ENCODE assay signal across 9 cellular contexts in genomic region chr1:8015036-8015808, GRCh38. TPM values are rescaled to one million over a fixed set of nuclear protein-coding genes. Genes with fewer than 3 reads are reported as not detected.
DNase-seq lines count a peak whose midpoint lies in the region; ATAC-seq and TF ChIP-seq lines count a peak whose summit lies in the region.
"Had no signal": no experiment of that assay in that cellular context is flagged by ENCODE, and none has a peak within 500 bp of the region (broad histone marks: within the 10 kb centered on the region; RNA-seq: fewer than 3 reads in every experiment).

No MANE protein-coding gene starts in this region.

- no peaks in the 10 kb centered on the region for H3K9me3 Mint-ChIP-seq in CD14-positive monocyte
- H3K9me3 Mint-ChIP-seq: T-helper 1 cell treated with Interleukin-12 subunit alpha and Interleukin-12 subunit beta and Interleukin-4 antibody, amounts not matched to agents 30 μg/mL and 1 μg/mL, for 36 hours had no signal

- H3K18ac ChIP-seq in neuronal stem cell (ENCODE audit: low read length): no peak overlapping the region

- DNase-seq in CD14-positive monocyte (ENCODE audit: low spot score) (no peak), GM20000 (ENCODE audit: low spot score) (peak; percentile 61), NCI-H510A treated with DMSO at 0.1 percent for 48 hours (lab: John Stamatoyannopoulos, UW) (peak; percentile 96), foreskin melanocyte (peak; percentile 71), neuronal stem cell (ENCODE audit: low spot score) (no peak), HuH-7 (ENCODE audit: low spot score) (no peak)
- DNase-seq in activated CD8-positive, alpha-beta memory T cell treated with anti-CD3 and anti-CD28 coated beads, Interleukin-2, amount 50 U/mL, for 4 hours: peak; percentile 25

- peak overlapping the region in 1 of 7 donors; percentile 63 for H3K27ac Mint-ChIP-seq in CD14-positive monocyte
- H3K27ac Mint-ChIP-seq: T-helper 1 cell treated with Interleukin-12 subunit alpha and Interleukin-12 subunit beta and Interleukin-4 antibody, amounts not matched to agents 30 μg/mL and 1 μg/mL, for 36 hours had no signal

- H4K91ac ChIP-seq in neuronal stem cell (ENCODE audit: low read depth, low read length, poor library complexity): no peak overlapping the region

- no peak overlapping the region for H3K9ac ChIP-seq in neuronal stem cell (ENCODE audit: low read depth, low read length, poor library complexity)

- H3K9me3 ChIP-seq in neuronal stem cell (replicated peaks in 1 of 2; ENCODE audit: control insufficient read depth in 2 of 2, insufficient read depth in 1 of 2, low read depth in 1 of 2, low read length in 2 of 2): no peaks in the 10 kb centered on the region

- peak; percentile 78 for TF ChIP-seq CTCF in CD14-positive monocyte (IDR thresholded peaks at IDR 0.05)
- peak; percentile 44 for TF ChIP-seq CTCF in GM20000 (IDR thresholded peaks at IDR 0.05; ENCODE audit: extremely low read depth, missing control alignments)

- H2BK15ac ChIP-seq in neuronal stem cell (ENCODE audit: low read length): no peak overlapping the region

- H2AFZ ChIP-seq in neuronal stem cell (ENCODE audit: low read length): no peak overlapping the region

- peaks cover 5 to 12% (median 8%) of the 10 kb centered on the region in 3 donors for H3K27me3 Mint-ChIP-seq in CD14-positive monocyte (ENCODE audit: low read depth in 3 of 3)

- peak overlapping the region; percentile 13 for H3K27ac ChIP-seq in neuronal stem cell (replicated peaks; ENCODE audit: low read length)

- no peak overlapping the region for H2AK5ac ChIP-seq in neuronal stem cell (ENCODE audit: low read depth, low read length)

- no peak overlapping the region for H2BK5ac ChIP-seq in neuronal stem cell (ENCODE audit: low read length)

- no peak overlapping the region for H2BK120ac ChIP-seq in neuronal stem cell (ENCODE audit: low read depth, low read length)

- H3K23ac ChIP-seq in neuronal stem cell (ENCODE audit: low read depth, low read length, poor library complexity): no peak overlapping the region

- peaks cover 11% of the 10 kb centered on the region for H3K4me1 Mint-ChIP-seq in CD14-positive monocyte

- peaks cover 9 to 39% of the 10 kb centered on the region in 2 donors for H3K4me1 ChIP-seq in neuronal stem cell (ENCODE audit: control insufficient read depth in 2 of 2, insufficient read depth in 1 of 2, low read depth in 1 of 2, low read length in 2 of 2)

- H3K4me3 Mint-ChIP-seq in CD14-positive monocyte: no peak overlapping the region
- H3K4me3 Mint-ChIP-seq: T-helper 1 cell treated with Interleukin-12 subunit alpha and Interleukin-12 subunit beta and Interleukin-4 antibody, amounts not matched to agents 30 μg/mL and 1 μg/mL, for 36 hours had no signal

- no peak overlapping the region for H3K4ac ChIP-seq in neuronal stem cell (ENCODE audit: low read length)

- H2BK12ac ChIP-seq in neuronal stem cell (ENCODE audit: low read length): no peak overlapping the region

- WGBS in neuronal stem cell (ENCODE audit: extremely low coverage in 2 of 2, insufficient read length in 2 of 2, insufficient replicate concordance in 1 of 2), 2 donors: no CpG with 5 or more reads among the region's 8 CpGs

- peaks cover 21 to 47% of the 10 kb centered on the region in 2 donors for H3K36me3 ChIP-seq in neuronal stem cell (replicated peaks in 1 of 2; ENCODE audit: control insufficient read depth in 2 of 2, insufficient read depth in 2 of 2, low read length in 2 of 2)

- no peak overlapping the region for H3K4me2 ChIP-seq in neuronal stem cell (ENCODE audit: insufficient read depth, low read length, poor library complexity, severe bottlenecking)

- H3K27me3 ChIP-seq in neuronal stem cell (ENCODE audit: control insufficient read depth in 3 of 3, insufficient read depth in 3 of 3, low read depth in 1 of 3, low read length in 3 of 3): no peaks in the 10 kb centered on the region

- H3K36me3 Mint-ChIP-seq in CD14-positive monocyte: no peaks in the 10 kb centered on the region

- no peak overlapping the region for H4K8ac ChIP-seq in neuronal stem cell (ENCODE audit: low read depth, low read length)

- H3K4me3 ChIP-seq in neuronal stem cell (ENCODE audit: low read length in 2 of 2): no peak overlapping the region

- intact Hi-C loops in CD14-positive monocyte (cut with micrococcal nuclease): loop anchor here (2.0 to 5.0 kb wide), 2 partner anchors 332 to 334 kb away; no protein-coding TSS in a partner anchor

- peaks cover 2% of the 10 kb centered on the region for H3K79me1 ChIP-seq in neuronal stem cell (ENCODE audit: low read depth, low read length)

- ATAC-seq in GM18907 (IDR thresholded peaks at IDR 0.05; ENCODE audit: unreplicated experiment): no peak

- no peak overlapping the region for H3K14ac ChIP-seq in neuronal stem cell (ENCODE audit: low read length)

RNA-seq across cellular contexts. Expression of gene ERRFI1, which starts 10.9 kb away (rescaled TPM):
- under 1 TPM; 0.08 to 0.28 TPM for polyA plus RNA-seq in CD14-positive monocyte
- 33.5 TPM for polyA plus RNA-seq in neuronal stem cell (2013, experiment 1 of 2)
- polyA plus RNA-seq in neuronal stem cell (2013, experiment 2 of 2): 32.9 TPM

RNA-seq across cellular contexts. Expression of gene PARK7, which starts 53.7 kb away (rescaled TPM):
- polyA plus RNA-seq in CD14-positive monocyte: 100 to 1,000 TPM; 353 to 391 TPM
- 220 TPM for polyA plus RNA-seq in neuronal stem cell (2013, experiment 1 of 2)
- polyA plus RNA-seq in neuronal stem cell (2013, experiment 2 of 2): 221 TPM

Comparison
In these comparisons a context has a peak if more than half of its experiments do, and no peak if none do; other contexts are left out.
1. DNase-seq: peak in GM20000 (single experiment), NCI-H510A treated with DMSO at 0.1 percent for 48 hours (single experiment), activated CD8-positive, alpha-beta memory T cell treated with anti-CD3 and anti-CD28 coated beads, Interleukin-2, amount 50 U/mL, for 4 hours (single experiment) and foreskin melanocyte (single experiment); none in CD14-positive monocyte (single experiment), neuronal stem cell (single experiment) and HuH-7 (single experiment).